In the genomic region with DNA sequence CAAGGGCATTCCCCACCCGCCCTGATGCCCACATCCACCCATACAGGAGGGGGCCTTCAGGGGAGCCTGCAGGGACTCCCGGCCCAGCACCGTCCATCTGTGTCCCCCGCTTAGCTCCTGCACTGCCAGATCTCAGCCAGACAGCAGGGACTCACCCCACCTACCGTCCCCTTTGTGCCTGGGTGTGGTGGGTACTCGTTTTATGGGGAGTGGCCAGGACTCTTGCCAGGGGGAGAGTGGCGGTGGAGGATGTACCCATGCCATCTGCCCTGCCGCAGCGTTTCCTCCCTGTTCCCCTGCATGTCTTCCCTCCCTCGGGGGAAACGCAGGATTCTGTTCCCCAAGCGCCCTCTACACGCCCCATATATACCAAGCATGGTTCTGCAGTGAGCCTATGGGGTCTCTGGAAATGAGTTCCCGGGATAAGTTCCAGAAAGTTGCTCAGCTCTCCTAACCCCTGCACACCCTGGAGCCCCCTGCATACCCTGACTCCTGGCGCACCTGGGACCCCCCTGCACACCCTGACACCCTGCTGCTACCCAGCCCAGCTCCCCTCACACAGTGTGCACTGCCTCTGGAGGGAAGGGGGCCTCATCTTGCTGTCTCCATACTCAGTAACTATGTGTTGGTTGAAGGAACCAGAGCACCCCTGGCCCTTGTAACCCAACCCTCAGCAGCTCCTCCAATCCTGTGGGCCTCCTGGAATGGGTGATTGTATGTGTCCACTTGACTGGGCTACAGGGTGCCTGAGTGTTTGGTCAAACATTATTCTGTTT, we compare ENCODE assay signal across 23 cellular contexts. TPM values are rescaled to one million over a fixed set of nuclear protein-coding genes. Genes with fewer than 3 reads are reported as not detected.
A peak's percentile ranks its signal among the peaks of the same experiment; 100 is the strongest.
DNase-seq lines count a peak whose midpoint lies in the region; ATAC-seq, FAIRE-seq and TF ChIP-seq lines count a peak whose summit lies in the region.
"Had no signal": no experiment of that assay in that cellular context is flagged by ENCODE, and none has a peak within 500 bp of the region (broad histone marks: within the 10 kb centered on the region; RNA-seq: fewer than 3 reads in every experiment).

No MANE protein-coding gene starts in this region.

- no peak overlapping the region for H3K56ac ChIP-seq in IMR-90 (ENCODE audit: extremely low read depth, insufficient read depth, low read length)

- H3K9me3 ChIP-seq in IMR-90 (ENCODE audit: control insufficient read depth, insufficient read depth, low read length): no peaks in the 10 kb centered on the region
- H3K9me3 ChIP-seq: right atrium auricular region, transverse colon had no signal

- no peak overlapping the region for H3K4me2 ChIP-seq in IMR-90 (ENCODE audit: low read depth, low read length)

- no peak overlapping the region for H2BK20ac ChIP-seq in IMR-90 (ENCODE audit: low read depth, low read length)

- in situ Hi-C loops in IMR-90 (cut with MboI; ENCODE audit: low sequenced_read_pairs): no loop called here

- TF ChIP-seq CTCF in IMR-90 (conservative IDR thresholded peaks at IDR 0.05; ENCODE audit: low read depth, low read length): no peak
- TF ChIP-seq CTCF in neural crest cell (conservative IDR thresholded peaks at IDR 0.05): no peak

- CTCF ChIA-PET in IMR-90 (lab: Yijun Ruan, JAX): no interaction called here

- no peaks in the 10 kb centered on the region for H3K27me3 ChIP-seq in IMR-90 (ENCODE audit: control insufficient read depth, insufficient read depth, low read length)
- H3K27me3 ChIP-seq: right atrium auricular region had no signal

- H4K8ac ChIP-seq in IMR-90 (ENCODE audit: low read depth in 2 of 2, low read length in 2 of 2): no peak overlapping the region

- no peak overlapping the region for H2AFZ ChIP-seq in IMR-90 (replicated peaks; ENCODE audit: low read length, poor library complexity)

- no peak for TF ChIP-seq RAD21 in IMR-90 (IDR thresholded peaks at IDR 0.05; ENCODE audit: low read length)

- H3K79me1 ChIP-seq in IMR-90 (ENCODE audit: low read depth in 1 of 2, low read length in 2 of 2): peaks cover 17 to 46% of the 10 kb centered on the region in 2 experiments

- H2BK15ac ChIP-seq in IMR-90 (ENCODE audit: low read depth, low read length): no peak overlapping the region

- H4K5ac ChIP-seq in IMR-90 (ENCODE audit: low read depth, low read length): no peak overlapping the region

- H3K9me1 ChIP-seq in IMR-90 (ENCODE audit: insufficient read depth, low read length): peaks cover 8% of the 10 kb centered on the region

- H3K36me3 ChIP-seq in IMR-90 (ENCODE audit: control insufficient read depth, insufficient read depth, low read length): peaks cover 27% of the 10 kb centered on the region; the same call in 1 of the 2 replicates
- H3K36me3 ChIP-seq: right atrium auricular region, transverse colon had no signal

- dilution Hi-C loops in IMR-90 (cut with HindIII; ENCODE audit: low sequenced_read_pairs, unreplicated experiment): no loop called here

- H2AK9ac ChIP-seq in IMR-90 (replicated peaks; ENCODE audit: low read depth, low read length, poor library complexity): peak overlapping the region; percentile 52

- WGBS in IMR-90 (ENCODE audit: extremely low coverage in 2 of 2, insufficient read length in 1 of 2), 2 experiments: no CpG with 5 or more reads among the region's 15 CpGs

- no peak overlapping the region for H3K4ac ChIP-seq in IMR-90 (ENCODE audit: low read depth, low read length)

- DNase-seq in NCI-H82 (lab: John Stamatoyannopoulos, UW): peak; percentile 27
- DNase-seq in NCI-H82 treated with DMSO at 0.1 percent for 48 hours (lab: John Stamatoyannopoulos, UW; ENCODE audit: unreplicated experiment): no peak
- no peak for DNase-seq in IMR-90
- peak; percentile 37 for DNase-seq in RKO (ENCODE audit: low spot score)
- no peak for DNase-seq in neural crest cell (ENCODE audit: low read depth, low spot score)
- DNase-seq in frontal cortex (ENCODE audit: low spot score in 2 of 2): no peak
- DNase-seq in stimulated activated CD8-positive, alpha-beta memory T cell treated with anti-CD3 and anti-CD28 coated beads, Interleukin-4, amount 100 ng/mL, for 48 hours: no peak
- no peak for DNase-seq in inferior parietal cortex (ENCODE audit: extremely low spot score)
- DNase-seq: ACHN; activated CD4-positive, alpha-beta T cell treated with anti-CD3 and anti-CD28 coated beads for 36 hours; activated CD8-positive, alpha-beta memory T cell treated with anti-CD3 and anti-CD28 coated beads, Interleukin-2, amount 10 ng/mL, durations not matched to agents 7 days and 5 days; CD4-positive, alpha-beta memory T cell; effector CD4-positive, alpha-beta T cell; glutamatergic neuron; NCI-H1092 treated with DMSO at 0.1 percent for 48 hours; stimulated activated naive B cell treated with anti-CD40 and anti-IgM and Interleukin-4, amounts not matched to agents 10 μg/mL and 1 μg/mL and 100 μg/mL, for 72 hours; T1000; transverse colon had no signal

- H3K9me3 Mint-ChIP-seq in neural crest cell: no peaks in the 10 kb centered on the region
- H3K9me3 Mint-ChIP-seq: CD4-positive, alpha-beta memory T cell; stimulated activated naive B cell treated with anti-CD40 and anti-IgM and Interleukin-4, amounts not matched to agents 10 μg/mL and 1 μg/mL and 100 μg/mL, for 72 hours had no signal

- H3K27me3 Mint-ChIP-seq in neural crest cell (ENCODE audit: low read depth): peaks cover 7% of the 10 kb centered on the region

- H3K36me3 Mint-ChIP-seq in neural crest cell (ENCODE audit: low read depth): no peaks in the 10 kb centered on the region
- H3K36me3 Mint-ChIP-seq: activated CD8-positive, alpha-beta memory T cell treated with anti-CD3 and anti-CD28 coated beads, Interleukin-2, amount 10 ng/mL, durations not matched to agents 7 days and 5 days; CD4-positive, alpha-beta memory T cell had no signal

- H3K4me1 ChIP-seq in IMR-90 (ENCODE audit: control insufficient read depth, insufficient read depth, low read length): peaks cover 10% of the 10 kb centered on the region

- POLR2A ChIA-PET in IMR-90 (lab: Charles Lee; ENCODE audit: unreplicated experiment): no interaction called here

- no peak overlapping the region for H4K91ac ChIP-seq in IMR-90 (ENCODE audit: insufficient read depth, low read depth, low read length)

- no peak overlapping the region for H3K4me3 ChIP-seq in IMR-90 (ENCODE audit: insufficient read depth, low read depth, low read length)
- H3K4me3 ChIP-seq: right atrium auricular region, transverse colon had no signal

- H3K18ac ChIP-seq in IMR-90 (ENCODE audit: low read depth, low read length): no peak overlapping the region

- no peak overlapping the region for H3K27ac Mint-ChIP-seq in neural crest cell (ENCODE audit: unreplicated experiment)
- H3K27ac Mint-ChIP-seq: activated CD4-positive, alpha-beta T cell treated with anti-CD3 and anti-CD28 coated beads for 36 hours; activated CD8-positive, alpha-beta memory T cell treated with anti-CD3 and anti-CD28 coated beads, Interleukin-2, amount 10 ng/mL, durations not matched to agents 7 days and 5 days; stimulated activated naive B cell treated with anti-CD40 and anti-IgM and Interleukin-4, amounts not matched to agents 10 μg/mL and 1 μg/mL and 100 μg/mL, for 72 hours had no signal

- H4K20me1 ChIP-seq in IMR-90 (ENCODE audit: insufficient read depth, low read length): peaks cover 12% of the 10 kb centered on the region

- TF ChIP-seq POLR2A in IMR-90 (IDR thresholded peaks at IDR 0.05; ENCODE audit: low read depth, low read length): no peak

- no peak overlapping the region for H2BK5ac ChIP-seq in IMR-90 (ENCODE audit: low read depth, low read length, poor library complexity, severe bottlenecking)

- peak overlapping the region; percentile 77 for H3K4me3 Mint-ChIP-seq in neural crest cell
- H3K4me3 Mint-ChIP-seq: activated CD4-positive, alpha-beta T cell treated with anti-CD3 and anti-CD28 coated beads for 36 hours; activated CD8-positive, alpha-beta memory T cell treated with anti-CD3 and anti-CD28 coated beads, Interleukin-2, amount 10 ng/mL, durations not matched to agents 7 days and 5 days; stimulated activated naive B cell treated with anti-CD40 and anti-IgM and Interleukin-4, amounts not matched to agents 10 μg/mL and 1 μg/mL and 100 μg/mL, for 72 hours had no signal

- no peak overlapping the region for H2BK120ac ChIP-seq in IMR-90 (ENCODE audit: low read depth, low read length)

- FAIRE-seq in frontal cortex (lab: Jason Lieb, UNC): no peak
- FAIRE-seq: H54 had no signal

- H2AK5ac ChIP-seq in IMR-90 (ENCODE audit: low read depth, low read length): no peak overlapping the region; the same call in 1 of the 2 replicates

- peaks cover 11% of the 10 kb centered on the region for H3K4me1 Mint-ChIP-seq in neural crest cell

- intact Hi-C loops in IMR-90 (cut with micrococcal nuclease): no loop called here

- no TSS peak for BruUV-seq in IMR-90 (replicated peaks; lab: Mats Ljungman, UMichigan)

- H3K14ac ChIP-seq in IMR-90 (replicated peaks; ENCODE audit: low read depth, low read length): no peak overlapping the region; the same call in 1 of the 2 replicates

- H3K23ac ChIP-seq in IMR-90 (ENCODE audit: low read depth, low read length): no peak overlapping the region

- no peak overlapping the region for H3K9ac ChIP-seq in IMR-90 (ENCODE audit: low read depth, low read length)

- ATAC-seq in IMR-90 (ENCODE audit: low read depth): no peak
- ATAC-seq: activated CD4-positive, alpha-beta T cell treated with anti-CD3 and anti-CD28 coated beads for 36 hours; activated CD8-positive, alpha-beta memory T cell treated with anti-CD3 and anti-CD28 coated beads, Interleukin-2, amount 10 ng/mL, durations not matched to agents 7 days and 5 days; left ventricle myocardium superior; stimulated activated naive B cell treated with anti-CD40 and anti-IgM and Interleukin-4, amounts not matched to agents 10 μg/mL and 1 μg/mL and 100 μg/mL, for 72 hours had no signal

- H3K27ac ChIP-seq in IMR-90 (ENCODE audit: insufficient read depth, low read length): no peak overlapping the region
- H3K27ac ChIP-seq: right atrium auricular region, transverse colon had no signal

RNA-seq across cellular contexts. Expression of gene MAFG, which starts 4.2 kb away (rescaled TPM):
- total RNA-seq in IMR-90 (2012; rRNA removed) (6.1 and 6.4 TPM in 2 replicates), neural crest cell (24.1 and 24.2 TPM in 2 replicates), frontal cortex (13.9 TPM)
- polyA plus RNA-seq in IMR-90 (2012; rRNA removed): 14.3 and 15.4 TPM in 2 replicates
- polyA plus RNA-seq in IMR-90 (2012; cell fraction: cytosol; rRNA removed): 12.4 and 15.1 TPM in 2 replicates
- polyA plus RNA-seq in IMR-90 (2012; cell fraction: nucleus; rRNA removed; ENCODE audit: low replicate concordance): 82.7 and 90.6 TPM in 2 replicates

RNA-seq across cellular contexts. Expression of gene PYCR1, which starts 5.4 kb away (rescaled TPM):
- total RNA-seq in IMR-90 (2012; rRNA removed) (95.0 and 115 TPM in 2 replicates), neural crest cell (93.0 and 102 TPM in 2 replicates), frontal cortex (15.9 TPM)
- polyA plus RNA-seq in IMR-90 (2012; rRNA removed): 177 and 181 TPM in 2 replicates
- polyA plus RNA-seq in IMR-90 (2012; cell fraction: cytosol; rRNA removed): 73.1 and 242 TPM in 2 replicates
- polyA plus RNA-seq in IMR-90 (2012; cell fraction: nucleus; rRNA removed; ENCODE audit: low replicate concordance): 94.9 and 231 TPM in 2 replicates

RNA-seq across cellular contexts. Expression of gene SIRT7, which starts 13.8 kb away (rescaled TPM):
- total RNA-seq in IMR-90 (2012; rRNA removed) (13.9 and 14.5 TPM in 2 replicates), neural crest cell (25.5 and 26.2 TPM in 2 replicates), frontal cortex (8.6 TPM)
- 19.8 and 20.5 TPM in 2 replicates for polyA plus RNA-seq in IMR-90 (2012; rRNA removed)
- 8.3 and 10.9 TPM in 2 replicates for polyA plus RNA-seq in IMR-90 (2012; cell fraction: cytosol; rRNA removed)
- polyA plus RNA-seq in IMR-90 (2012; cell fraction: nucleus; rRNA removed; ENCODE audit: low replicate concordance): 74.8 and 246 TPM in 2 replicates

RNA-seq across cellular contexts. Expression of gene MYADML2, which starts 15.3 kb away (rescaled TPM):
- total RNA-seq in IMR-90 (2012; rRNA removed) (not detected in 2 replicates), neural crest cell (0.11 TPM in 1 of 2 replicates, not detected in the other), frontal cortex (0.41 TPM)
- not detected in 2 replicates for polyA plus RNA-seq in IMR-90 (2012; rRNA removed)
- polyA plus RNA-seq in IMR-90 (2012; cell fraction: cytosol; rRNA removed): not detected in 2 replicates
- not detected in 2 replicates for polyA plus RNA-seq in IMR-90 (2012; cell fraction: nucleus; rRNA removed; ENCODE audit: low replicate concordance)
- total RNA-seq: activated CD4-positive, alpha-beta T cell treated with anti-CD3 and anti-CD28 coated beads for 36 hours; activated CD8-positive, alpha-beta memory T cell treated with anti-CD3 and anti-CD28 coated beads, Interleukin-2, amount 10 ng/mL, durations not matched to agents 7 days and 5 days; CD4-positive, alpha-beta memory T cell; omental fat pad; SK-MEL-5; transverse colon had no signal
- polyA plus RNA-seq: CD4-positive, alpha-beta memory T cell had no signal

RNA-seq across cellular contexts. Expression of gene PCYT2, which starts 20.5 kb away (rescaled TPM):
- total RNA-seq in IMR-90 (2012; rRNA removed) (31.9 and 37.3 TPM in 2 replicates), neural crest cell (86.2 and 92.4 TPM in 2 replicates), frontal cortex (28.9 TPM)
- polyA plus RNA-seq in IMR-90 (2012; rRNA removed): 38.5 and 43.0 TPM in 2 replicates
- polyA plus RNA-seq in IMR-90 (2012; cell fraction: cytosol; rRNA removed): 21.7 and 31.1 TPM in 2 replicates
- 47.8 and 104 TPM in 2 replicates for polyA plus RNA-seq in IMR-90 (2012; cell fraction: nucleus; rRNA removed; ENCODE audit: low replicate concordance)

Comparison
In these comparisons a context has a peak if more than half of its experiments do, and no peak if none do; other contexts are left out.
1. DNase-seq: peak in NCI-H82 (single experiment) and RKO (single experiment); none in NCI-H82 treated with DMSO at 0.1 percent for 48 hours (single experiment), IMR-90 (single experiment), neural crest cell (single experiment), frontal cortex (0 of 2), stimulated activated CD8-positive, alpha-beta memory T cell treated with anti-CD3 and anti-CD28 coated beads, Interleukin-4, amount 100 ng/mL, for 48 hours (single experiment) and inferior parietal cortex (single experiment).